Comparison of ENCODE assay signal across 24 cellular contexts in the genomic region with DNA sequence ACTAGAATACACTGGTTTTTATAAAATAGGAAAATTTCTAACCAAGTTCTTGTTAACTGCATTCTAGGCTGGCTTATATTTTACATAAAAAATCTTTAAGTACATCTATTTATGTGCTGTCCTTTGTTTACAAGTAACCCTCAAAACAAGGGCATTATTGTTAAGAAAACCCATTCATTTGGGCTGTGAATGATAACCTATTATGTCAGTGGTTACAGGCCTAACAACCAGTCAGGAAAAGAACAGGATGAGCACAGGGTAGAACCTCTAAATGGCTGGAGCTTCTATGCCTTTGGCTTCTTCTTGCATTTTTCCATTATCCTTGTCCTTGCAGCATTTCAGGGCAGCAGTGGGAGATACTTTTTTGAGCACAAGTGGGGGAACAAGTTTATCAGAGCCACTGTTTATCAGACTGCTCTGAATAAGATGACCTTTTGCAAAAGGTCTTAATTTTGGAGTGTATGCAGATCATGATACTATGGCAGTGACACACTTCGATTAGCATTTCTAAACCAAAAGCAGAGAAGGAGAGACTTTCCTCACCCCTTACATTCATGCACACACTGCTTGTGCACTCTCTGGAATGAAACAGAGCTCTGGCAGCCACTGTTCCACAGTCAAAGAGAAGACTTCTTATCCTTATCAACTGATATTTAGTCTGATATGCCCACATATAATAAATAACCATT. TPM values are rescaled to one million over a fixed set of nuclear protein-coding genes. Genes with fewer than 3 reads are reported as not detected.
"Had no signal": no experiment of that assay in that cellular context is flagged by ENCODE, and none has a peak within 500 bp of the region (broad histone marks: within the 10 kb centered on the region; RNA-seq: fewer than 3 reads in every experiment).

No MANE protein-coding gene starts in this region.

- H3K9ac ChIP-seq: SK-N-SH had no signal

- H3K27me3 ChIP-seq: ascending aorta, brain microvascular endothelial cell, colonic mucosa, esophagus muscularis mucosa, heart right ventricle, neutrophil, sigmoid colon, upper lobe of left lung had no signal

- H3K4me1 ChIP-seq: ascending aorta, colonic mucosa, heart right ventricle, left lung, sigmoid colon, upper lobe of left lung had no signal

- H3K4me3 ChIP-seq: ascending aorta, colonic mucosa, esophagus muscularis mucosa, heart right ventricle, left lung, sigmoid colon, smooth muscle cell, upper lobe of left lung had no signal

- H3K27ac ChIP-seq: ascending aorta, brain microvascular endothelial cell, colonic mucosa, esophagus muscularis mucosa, heart right ventricle, left lung, neutrophil, sigmoid colon, upper lobe of left lung had no signal

- H3K9me3 ChIP-seq: ascending aorta, colonic mucosa, esophagus muscularis mucosa, heart right ventricle, left lung, neutrophil, sigmoid colon, SK-N-SH, upper lobe of left lung had no signal

- H3K4me2 ChIP-seq: SK-N-SH, smooth muscle cell had no signal

- ATAC-seq: activated CD4-positive, CD25-positive, alpha-beta regulatory T cell treated with anti-CD3 and anti-CD28 coated beads, Interleukin-2, amount 50 U/mL, for 24 hours; activated CD8-positive, alpha-beta memory T cell treated with anti-CD3 and anti-CD28 coated beads, Interleukin-2, amount 10 ng/mL, durations not matched to agents 7 days and 5 days; activated CD8-positive, alpha-beta T cell treated with anti-CD3 and anti-CD28 coated beads for 36 hours; heart right ventricle; left lung; natural killer cell treated with Interleukin-12 subunit alpha and Interleukin-12 subunit beta and Interleukin-15 and Interleukin-18, amount 100 ng/mL, for 72 hours; stimulated activated memory B cell treated with anti-CD40 and anti-IgM and Interleukin-4, amounts not matched to agents 10 μg/mL and 1 μg/mL and 100 μg/mL, for 72 hours had no signal

- H3K36me3 ChIP-seq: ascending aorta, brain microvascular endothelial cell, colonic mucosa, esophagus muscularis mucosa, heart right ventricle, left lung, neutrophil, sigmoid colon, upper lobe of left lung had no signal

- DNase-seq: activated CD4-positive, alpha-beta T cell treated with anti-CD3 and anti-CD28 coated beads, Interleukin-2, amount 10 ng/mL, durations not matched to agents 7 days and 5 days; activated CD8-positive, alpha-beta memory T cell treated with anti-CD3 and anti-CD28 coated beads, Interleukin-2, amount 10 ng/mL, durations not matched to agents 7 days and 5 days; activated CD8-positive, alpha-beta T cell treated with anti-CD3 and anti-CD28 coated beads for 36 hours; activated effector memory CD4-positive, alpha-beta T cell treated with anti-CD3 and anti-CD28 coated beads, Interleukin-2, amount 50 U/mL, for 16 hours; activated T-cell treated with anti-CD3 and anti-CD28 coated beads for 4 hours; brain microvascular endothelial cell; central memory CD4-positive, alpha-beta T cell; colonic mucosa; heart right ventricle; kidney; left lung; posterior cingulate gyrus; sigmoid colon; SK-N-SH; stimulated activated CD4-positive, alpha-beta T cell treated with anti-CD3 and anti-CD28 coated beads, Interleukin-15, amount 100 ng/mL, for 24 hours; upper lobe of left lung had no signal

RNA-seq across cellular contexts. Expression of gene GPR37, which starts 10.9 kb away (rescaled TPM):
- total RNA-seq: activated CD4-positive, alpha-beta T cell treated with anti-CD3 and anti-CD28 coated beads, Interleukin-2, amount 10 ng/mL, durations not matched to agents 7 days and 5 days; activated CD8-positive, alpha-beta memory T cell treated with anti-CD3 and anti-CD28 coated beads, Interleukin-2, amount 10 ng/mL, durations not matched to agents 7 days and 5 days; activated CD8-positive, alpha-beta T cell treated with anti-CD3 and anti-CD28 coated beads for 36 hours; ascending aorta; natural killer cell treated with Interleukin-12 subunit alpha and Interleukin-12 subunit beta and Interleukin-15 and Interleukin-18, amount 100 ng/mL, for 72 hours; T-helper 2 cell treated with Interferon-gamma antibody and Interleukin-4, amounts not matched to agents 100 ng/mL and 5 ng/mL, for 36 hours had no signal
